ENCODE assay signal across 18 cellular contexts in genomic region chr5:111776903-111777302, GRCh38.
"Had no signal": no experiment of that assay in that cellular context is flagged by ENCODE, and none has a peak within 500 bp of the region (broad histone marks: within the 10 kb centered on the region; RNA-seq: fewer than 3 reads in every experiment).

No MANE protein-coding gene starts in this region.

- H3K27ac Mint-ChIP-seq: activated CD4-positive, alpha-beta memory T cell treated with anti-CD3 and anti-CD28 coated beads for 36 hours; stimulated activated naive CD8-positive, alpha-beta T cell treated with anti-CD3 and anti-CD28 coated beads, Interleukin-15, Interleukin-2, amounts not matched to agents 100 ng/mL and 50 ng/mL, for 24 hours had no signal

- H3K27me3 ChIP-seq: adrenal gland, right lobe of liver, suprapubic skin had no signal

- ATAC-seq: activated T-cell treated with anti-CD3 and anti-CD28 coated beads, Interleukin-2, amount 50 U/mL, for 4 hours; left colon; psoas muscle had no signal

- DNase-seq: activated CD4-positive, alpha-beta memory T cell treated with anti-CD3 and anti-CD28 coated beads for 36 hours; activated effector memory CD4-positive, alpha-beta T cell treated with Interleukin-2 at 50 U/mL for 16 hours; activated naive CD4-positive, alpha-beta T cell treated with anti-CD3 and anti-CD28 coated beads, Interleukin-2, amount 50 U/mL, for 16 hours; activated T-cell treated with anti-CD3 and anti-CD28 coated beads, Interleukin-2, amount 50 U/mL, for 4 hours; adrenal gland; left colon; midbrain; psoas muscle; right lobe of liver; T-helper 2 cell; trophoblast cell had no signal

- H3K4me3 ChIP-seq: adrenal gland, lung, psoas muscle, right lobe of liver, smooth muscle cell, suprapubic skin had no signal

- H3K27ac ChIP-seq: adrenal gland, psoas muscle, right lobe of liver, suprapubic skin had no signal

- H3K36me3 Mint-ChIP-seq: activated CD4-positive, alpha-beta memory T cell treated with anti-CD3 and anti-CD28 coated beads for 36 hours had no signal

- H3K4me3 Mint-ChIP-seq: activated CD4-positive, alpha-beta memory T cell treated with anti-CD3 and anti-CD28 coated beads for 36 hours; activated T-cell treated with anti-CD3 and anti-CD28 coated beads, Interleukin-2, amount 50 U/mL, for 4 hours; neural crest cell; stimulated activated naive CD8-positive, alpha-beta T cell treated with anti-CD3 and anti-CD28 coated beads, Interleukin-15, Interleukin-2, amounts not matched to agents 100 ng/mL and 50 ng/mL, for 24 hours had no signal

- H3K9me3 Mint-ChIP-seq: activated CD4-positive, alpha-beta memory T cell treated with anti-CD3 and anti-CD28 coated beads for 36 hours; activated T-cell treated with anti-CD3 and anti-CD28 coated beads, Interleukin-2, amount 50 U/mL, for 4 hours; neural crest cell; stimulated activated naive CD8-positive, alpha-beta T cell treated with anti-CD3 and anti-CD28 coated beads, Interleukin-15, Interleukin-2, amounts not matched to agents 100 ng/mL and 50 ng/mL, for 24 hours had no signal

- H3K4me2 ChIP-seq: smooth muscle cell had no signal

- H3K9me3 ChIP-seq: adrenal gland, psoas muscle, right lobe of liver, suprapubic skin had no signal

- FAIRE-seq: colon, islet of Langerhans had no signal
